ENCODE assay signal across 14 cellular contexts in the genomic region with DNA sequence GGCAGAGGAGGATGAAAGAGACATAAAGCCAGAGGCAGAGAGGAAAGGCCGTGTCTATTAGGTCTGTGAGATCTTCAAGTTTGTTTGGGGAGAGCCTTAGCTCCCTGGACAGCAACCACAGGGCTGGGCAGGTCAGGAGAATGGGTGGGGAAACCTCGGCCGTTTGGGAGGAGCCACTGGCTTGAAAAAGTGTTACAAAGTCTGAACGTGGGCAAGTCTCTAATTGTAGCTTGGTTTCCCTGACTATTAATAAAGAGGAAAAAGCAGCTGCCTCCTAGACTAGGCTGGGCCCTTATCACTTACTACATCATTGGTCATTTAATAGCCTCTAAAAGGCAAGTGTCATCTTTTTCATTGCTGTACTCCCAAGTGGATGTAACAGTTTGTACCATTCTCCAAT. TPM values are rescaled to one million over a fixed set of nuclear protein-coding genes. Genes with fewer than 3 reads are reported as not detected.
DNase-seq lines count a peak whose midpoint lies in the region; ATAC-seq, FAIRE-seq and TF ChIP-seq lines count a peak whose summit lies in the region.
"Had no signal": no experiment of that assay in that cellular context is flagged by ENCODE, and none has a peak within 500 bp of the region (broad histone marks: within the 10 kb centered on the region; RNA-seq: fewer than 3 reads in every experiment).

A gene (minus strand): TSS at position 83 of the 400 bp plus-strand sequence. CDS start 145 bp downstream, outside the sequence.

- peaks cover 2% of the 10 kb centered on the region for H3K79me1 ChIP-seq in neuronal stem cell (ENCODE audit: low read depth, low read length)

- TF ChIP-seq CTCF in LNCaP clone FGC (IDR thresholded peaks at IDR 0.05; ENCODE audit: control insufficient read depth, extremely low read depth, insufficient read depth) (no peak), endothelial cell of umbilical vein (IDR thresholded peaks at IDR 0.05; ENCODE audit: extremely low read depth in 1 of 2, insufficient read depth in 1 of 2, low read depth in 1 of 2, low read length in 2 of 2) (no peak), BE2C (IDR thresholded peaks at IDR 0.05; ENCODE audit: low read depth, low read length) (no peak)

- H3K9me1 ChIP-seq in endothelial cell of umbilical vein (replicated peaks; ENCODE audit: control insufficient read depth, extremely low read depth, insufficient read depth, low read length): no peaks in the 10 kb centered on the region

- CTCF ChIA-PET in endothelial cell of umbilical vein (lab: Charles Lee): interaction anchor here (1.8 kb wide), 1 partner anchor 10 kb away, joined by 4 read pairs; no protein-coding TSS in a partner anchor

- no peak within 1 kb of the TSS for H4K91ac ChIP-seq in neuronal stem cell (ENCODE audit: low read depth, low read length, poor library complexity)

- no peak within 1 kb of the TSS for H3K14ac ChIP-seq in neuronal stem cell (ENCODE audit: low read length)

- no peak within 1 kb of the TSS for H2AK5ac ChIP-seq in neuronal stem cell (ENCODE audit: low read depth, low read length)

- no peaks in the 10 kb centered on the region for H3K79me2 ChIP-seq in endothelial cell of umbilical vein (ENCODE audit: control insufficient read depth, insufficient read depth, low read length)

- no peak within 1 kb of the TSS for H2BK12ac ChIP-seq in neuronal stem cell (ENCODE audit: low read length)

- H3K9ac ChIP-seq in endothelial cell of umbilical vein (replicated peaks; ENCODE audit: extremely low read depth, insufficient read depth, low read length): no peak within 1 kb of the TSS
- H3K9ac ChIP-seq in neuronal stem cell (ENCODE audit: low read depth, low read length, poor library complexity): no peak within 1 kb of the TSS

- no peak within 1 kb of the TSS for H3K4ac ChIP-seq in neuronal stem cell (ENCODE audit: low read length)

- H3K36me3 ChIP-seq in endothelial cell of umbilical vein (ENCODE audit: control insufficient read depth in 2 of 2, extremely low read depth in 1 of 2, insufficient read depth in 2 of 2, low read length in 2 of 2): peaks cover 9 to 15% of the 10 kb centered on the region in 2 experiments
- H3K36me3 ChIP-seq in neuronal stem cell (replicated peaks in 1 of 2; ENCODE audit: control insufficient read depth in 2 of 2, insufficient read depth in 2 of 2, low read length in 2 of 2): peaks cover 20 to 68% of the 10 kb centered on the region in 2 donors
- no peaks in the 10 kb centered on the region for H3K36me3 ChIP-seq in BE2C

- dilution Hi-C loops in endothelial cell of umbilical vein (cut with MboI; ENCODE audit: extremely low pct_ligation_motif_present, low sequenced_read_pairs): no loop called here

- H2AFZ ChIP-seq in endothelial cell of umbilical vein (ENCODE audit: low read depth, low read length) (no peak within 1 kb of the TSS), neuronal stem cell (ENCODE audit: low read length) (no peak within 1 kb of the TSS)

- H3K27me3 ChIP-seq in endothelial cell of umbilical vein (ENCODE audit: control insufficient read depth in 2 of 2, insufficient read depth in 2 of 2, low read length in 2 of 2) (no peaks in the 10 kb centered on the region), neuronal stem cell (ENCODE audit: control insufficient read depth in 3 of 3, insufficient read depth in 3 of 3, low read depth in 1 of 3, low read length in 3 of 3) (no peaks in the 10 kb centered on the region), BE2C (no peaks in the 10 kb centered on the region)

- no peak within 1 kb of the TSS for H3K4me3 ChIP-seq in LNCaP clone FGC (ENCODE audit: low read depth, low read length)
- H3K4me3 ChIP-seq in endothelial cell of umbilical vein (replicated peaks in 1 of 3; ENCODE audit: insufficient read depth in 1 of 3, low read depth in 1 of 3, low read length in 3 of 3): no peak within 1 kb of the TSS
- no peak within 1 kb of the TSS for H3K4me3 ChIP-seq in neuronal stem cell (ENCODE audit: low read length in 2 of 2)
- H3K4me3 ChIP-seq in BE2C (ENCODE audit: low read depth, low read length): no peak within 1 kb of the TSS
- H3K4me3 ChIP-seq: mucosa of descending colon had no signal

- no peaks in the 10 kb centered on the region for H4K20me1 ChIP-seq in endothelial cell of umbilical vein (replicated peaks; ENCODE audit: control insufficient read depth, extremely low read depth, insufficient read depth, low read length)

- WGBS in neuronal stem cell (ENCODE audit: extremely low coverage in 2 of 2, insufficient read length in 2 of 2, insufficient replicate concordance in 1 of 2), 2 donors: no CpG with 5 or more reads among the region's 4 CpGs

- no peak within 1 kb of the TSS for H2BK5ac ChIP-seq in neuronal stem cell (ENCODE audit: low read length)

- H3K4me2 ChIP-seq in endothelial cell of umbilical vein (ENCODE audit: insufficient read depth, low read length): no peak within 1 kb of the TSS
- H3K4me2 ChIP-seq in neuronal stem cell (ENCODE audit: insufficient read depth, low read length, poor library complexity, severe bottlenecking): no peak within 1 kb of the TSS

- no peak within 1 kb of the TSS for H4K8ac ChIP-seq in neuronal stem cell (ENCODE audit: low read depth, low read length)

- no peak within 1 kb of the TSS for H2BK120ac ChIP-seq in neuronal stem cell (ENCODE audit: low read depth, low read length)

- POLR2A ChIA-PET in endothelial cell of umbilical vein (lab: Charles Lee): no interaction called here

- H3K23ac ChIP-seq in neuronal stem cell (ENCODE audit: low read depth, low read length, poor library complexity): peak within 1 kb of the TSS; percentile 27

- ATAC-seq in HG03439 (IDR thresholded peaks at IDR 0.05; ENCODE audit: unreplicated experiment) (no peak), HG02870 (IDR thresholded peaks at IDR 0.05; ENCODE audit: unreplicated experiment) (no peak)

- intact Hi-C loops in endothelial cell of umbilical vein (cut with micrococcal nuclease): no loop called here

- FAIRE-seq in endothelial cell of umbilical vein (lab: Jason Lieb, UNC): peak; percentile 21

- H3K4me1 ChIP-seq in endothelial cell of umbilical vein (ENCODE audit: control insufficient read depth, extremely low read depth, insufficient read depth, low read length) (peaks cover 39% of the 10 kb centered on the region), neuronal stem cell (ENCODE audit: control insufficient read depth in 2 of 2, insufficient read depth in 1 of 2, low read depth in 1 of 2, low read length in 2 of 2) (peaks cover 3 to 4% of the 10 kb centered on the region in 2 donors), BE2C (no peaks in the 10 kb centered on the region)

- DNase-seq in AG08396 (ENCODE audit: low spot score) (peak; percentile 34), LNCaP clone FGC (ENCODE audit: low read depth) (peak; percentile 19), endothelial cell of umbilical vein (ENCODE audit: low read depth, low spot score) (no peak), neuronal stem cell (ENCODE audit: low spot score) (no peak), ACHN (no peak), BE2C (no peak)
- DNase-seq: CD8-positive, alpha-beta memory T cell; glutamatergic neuron; mucosa of descending colon; NCI-H2227 treated with DMSO at 0.1 percent for 48 hours; stimulated activated CD4-positive, alpha-beta T cell treated with anti-CD3 and anti-CD28 coated beads, Interleukin-15, amount 100 ng/mL, for 24 hours had no signal

- no peak within 1 kb of the TSS for H2BK15ac ChIP-seq in neuronal stem cell (ENCODE audit: low read length)

- H3K27ac ChIP-seq in endothelial cell of umbilical vein (ENCODE audit: insufficient read depth, low read depth, low read length): no peak within 1 kb of the TSS
- no peak within 1 kb of the TSS for H3K27ac ChIP-seq in neuronal stem cell (replicated peaks; ENCODE audit: low read length)
- H3K27ac ChIP-seq: VCaP had no signal

- H3K9me3 ChIP-seq in endothelial cell of umbilical vein (replicated peaks; ENCODE audit: control insufficient read depth, insufficient read depth, low read length) (no peaks in the 10 kb centered on the region), neuronal stem cell (replicated peaks in 1 of 2; ENCODE audit: control insufficient read depth in 2 of 2, insufficient read depth in 1 of 2, low read depth in 1 of 2, low read length in 2 of 2) (no peaks in the 10 kb centered on the region), BE2C (no peaks in the 10 kb centered on the region)
- H3K9me3 ChIP-seq: mucosa of descending colon had no signal

- H3K18ac ChIP-seq in neuronal stem cell (ENCODE audit: low read length): no peak within 1 kb of the TSS

- TF ChIP-seq POLR2A in endothelial cell of umbilical vein (IDR thresholded peaks at IDR 0.05; ENCODE audit: low read depth, low read length): no peak

- in situ Hi-C loops in ACHN (cut with HindIII; ENCODE audit: low pct_ligation_motif_present, low pct_unique_long_range_greater_than_20kb, low sequenced_read_pairs): no loop called here

- no TSS peak for BruUV-seq in endothelial cell of umbilical vein (replicated peaks; lab: Mats Ljungman, UMichigan)

TF ChIP-seq in endothelial cell of umbilical vein, 7 proteins besides CTCF, POLR2A, EP300 and RAD21:
- TF ChIP-seq FOS (IDR thresholded peaks at IDR 0.05; ENCODE audit: borderline replicate concordance, insufficient read depth, low read length): no peak
- no peak for TF ChIP-seq GATA2 (IDR thresholded peaks at IDR 0.05; ENCODE audit: insufficient read depth, insufficient read length, low read depth, low read length)
- no peak for TF ChIP-seq POLR2AphosphoS5 (IDR thresholded peaks at IDR 0.05; ENCODE audit: insufficient read depth, low read depth, low read length)
- TF ChIP-seq EZH2 (IDR thresholded peaks at IDR 0.05; ENCODE audit: borderline replicate concordance, low read depth, low read length, severe bottlenecking): no peak
- TF ChIP-seq, protein P1, sequence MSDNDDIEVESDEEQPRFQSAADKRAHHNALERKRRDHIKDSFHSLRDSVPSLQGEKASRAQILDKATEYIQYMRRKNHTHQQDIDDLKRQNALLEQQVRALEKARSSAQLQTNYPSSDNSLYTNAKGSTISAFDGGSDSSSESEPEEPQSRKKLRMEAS (IDR thresholded peaks at IDR 0.05; ENCODE audit: insufficient read depth, insufficient read length): no peak
- TF ChIP-seq JUN (IDR thresholded peaks at IDR 0.05; ENCODE audit: borderline replicate concordance, insufficient read depth, insufficient read length, low read depth): no peak
- no peak for TF ChIP-seq MYC (IDR thresholded peaks at IDR 0.05; ENCODE audit: low read depth, low read length)

RNA-seq across cellular contexts. Expression of the gene that starts here (rescaled TPM):
- 3.5 and 3.6 TPM in 2 replicates for total RNA-seq in endothelial cell of umbilical vein
- polyA plus RNA-seq in endothelial cell of umbilical vein: 1.2 and 1.3 TPM in 2 replicates
- 0.18 and 0.23 TPM in 2 replicates for polyA plus RNA-seq in endothelial cell of umbilical vein (2011; cell fraction: cytosol; rRNA removed)
- polyA plus RNA-seq in endothelial cell of umbilical vein (2011; cell fraction: nucleus; rRNA removed): 9.2 and 10.3 TPM in 2 replicates
- polyA plus RNA-seq in endothelial cell of umbilical vein (2012): 0.37 and 0.52 TPM in 2 replicates
- polyA minus RNA-seq in endothelial cell of umbilical vein: 7.1 and 8.0 TPM in 2 replicates
- not detected for polyA minus RNA-seq in endothelial cell of umbilical vein (2011; cell fraction: cytosol; rRNA and poly(A)+ RNA removed)
- polyA minus RNA-seq in endothelial cell of umbilical vein (2011; cell fraction: nucleus; rRNA and poly(A)+ RNA removed): 10.4 and 12.3 TPM in 2 replicates
- 0.26 TPM for polyA plus RNA-seq in neuronal stem cell (2013, experiment 1 of 2)
- 0.25 TPM for polyA plus RNA-seq in neuronal stem cell (2013, experiment 2 of 2)
- polyA plus RNA-seq in BE2C (2012; ENCODE audit: insufficient read depth, insufficient read length, low read depth): 0.36 TPM

Comparison
In these comparisons a context has a peak if more than half of its experiments do, and no peak if none do; other contexts are left out.
1. DNase-seq: peak in AG08396 (single experiment) and LNCaP clone FGC (single experiment); none in endothelial cell of umbilical vein (single experiment), neuronal stem cell (single experiment), ACHN (single experiment) and BE2C (single experiment).